ENCODE assay signal across 17 cellular contexts in genomic region chr9:87664153-87665060, GRCh38.
DNase-seq lines count a peak whose midpoint lies in the region; ATAC-seq, FAIRE-seq and TF ChIP-seq lines count a peak whose summit lies in the region.
"Had no signal": no experiment of that assay in that cellular context is flagged by ENCODE, and none has a peak within 500 bp of the region (broad histone marks: within the 10 kb centered on the region; RNA-seq: fewer than 3 reads in every experiment).

No MANE protein-coding gene starts in this region.

- WGBS in H1 (ENCODE audit: extremely low coverage in 1 of 2, insufficient coverage in 1 of 2, insufficient read length in 1 of 2, insufficient replicate concordance in 2 of 2, low coverage in 1 of 2, low lambda C conversion rate in 2 of 2, missing lambda C conversion rate in 1 of 2), 2 experiments, result 92% methylated on average over 19 of the region's 19 CpGs; no CpG with 5 or more reads in 1 of the 2 experiments

- no peaks in the 10 kb centered on the region for H3K9me3 Mint-ChIP-seq in Calu3 (ENCODE audit: low read depth, unreplicated experiment)
- H3K9me3 Mint-ChIP-seq in osteocyte (ENCODE audit: unreplicated experiment), result no peaks in the 10 kb centered on the region
- H3K9me3 Mint-ChIP-seq: CD4-positive, alpha-beta T cell had no signal

- H3K79me2 ChIP-seq in OCI-LY7 (ENCODE audit: insufficient read depth, low read depth, low read length), result no peaks in the 10 kb centered on the region
- no peaks in the 10 kb centered on the region for H3K79me2 ChIP-seq in H1 (ENCODE audit: control insufficient read depth in 1 of 2, insufficient read depth in 2 of 2, low read length in 2 of 2)

- H3K27ac Mint-ChIP-seq in Calu3 (ENCODE audit: unreplicated experiment) (peak overlapping the region; percentile 80), osteocyte (ENCODE audit: unreplicated experiment) (peak overlapping the region; percentile 43)
- H3K27ac Mint-ChIP-seq: B cell; CD4-positive, alpha-beta T cell had no signal

- no peak overlapping the region for H3K4me3 ChIP-seq in OCI-LY7 (ENCODE audit: low read depth, low read length, poor library complexity, severe bottlenecking)
- no peak overlapping the region for H3K4me3 ChIP-seq in H1 (ENCODE audit: extremely low read depth in 1 of 4, insufficient read depth in 2 of 4, low read depth in 3 of 4, low read length in 4 of 4)

- no peaks in the 10 kb centered on the region for H3K9me2 ChIP-seq in OCI-LY7 (ENCODE audit: insufficient read depth, low read length)

- no peak overlapping the region for H3K56ac ChIP-seq in H1 (replicated peaks; ENCODE audit: insufficient read length, low read depth, low read length)

- no peak overlapping the region for H3K23ac ChIP-seq in H1 (ENCODE audit: insufficient read length)

- CTCF ChIA-PET in Calu3 (lab: Charles Lee), result no interaction called here
- CTCF ChIA-PET in OCI-LY7 (lab: Charles Lee; ENCODE audit: unreplicated experiment), result interaction anchor here (0.6 kb wide), 1 partner anchor 405 kb away, joined by 3 read pairs; no protein-coding TSS in a partner anchor
- CTCF ChIA-PET in H1 (lab: Charles Lee; ENCODE audit: partially characterized antibody), result interaction anchor here (0.6 to 2.3 kb wide), 6 partner anchors 20 to 328 kb away, joined by 3 to 17 read pairs (median 4); no protein-coding TSS in a partner anchor

- H3K27me3 Mint-ChIP-seq in Calu3 (ENCODE audit: unreplicated experiment), result no peaks in the 10 kb centered on the region
- H3K27me3 Mint-ChIP-seq in osteocyte (ENCODE audit: unreplicated experiment), result no peaks in the 10 kb centered on the region
- H3K27me3 Mint-ChIP-seq: B cell; CD4-positive, alpha-beta T cell had no signal

- H3K23me2 ChIP-seq in H1 (ENCODE audit: low read depth, low read length), result no peaks in the 10 kb centered on the region

- FAIRE-seq in H1 (lab: Jason Lieb, UNC), result no peak
- FAIRE-seq: A204.1, G401.6, GM12891, H54 had no signal

- intact Hi-C loops in Calu3 (cut with micrococcal nuclease; ENCODE audit: unreplicated experiment) (loop anchor here (5.0 kb wide), 2 partner anchors 67 to 157 kb away; no protein-coding TSS in a partner anchor), OCI-LY7 (cut with micrococcal nuclease; ENCODE audit: unreplicated experiment) (loop anchor here (5.0 kb wide), 1 partner anchor 197 kb away; no protein-coding TSS in a partner anchor)

- TF ChIP-seq CTCF in Calu3 (IDR thresholded peaks at IDR 0.05; ENCODE audit: unreplicated experiment) (no peak), OCI-LY7 (conservative IDR thresholded peaks at IDR 0.05; ENCODE audit: low read length) (no peak), H1 (IDR thresholded peaks at IDR 0.05; ENCODE audit: control extremely low read depth in 1 of 3, insufficient read depth in 1 of 3, low read depth in 1 of 3, low read length in 3 of 3) (no peak), osteocyte (IDR thresholded peaks at IDR 0.05) (no peak)

- no peak overlapping the region for H4K5ac ChIP-seq in H1 (ENCODE audit: insufficient read length, low read depth, low read length)

- H2AFZ ChIP-seq in OCI-LY7 (ENCODE audit: low read length), result 0 out of 2 replicates have a peak overlapping the region, but pooled peaks have one; percentile 14
- H2AFZ ChIP-seq in H1 (ENCODE audit: low read length), result no peak overlapping the region

- no peak overlapping the region for H2BK5ac ChIP-seq in H1 (ENCODE audit: low read depth, low read length)

- H3K27me3 ChIP-seq in H1 (replicated peaks in 1 of 4; ENCODE audit: control insufficient read depth in 3 of 4, extremely low read depth in 1 of 4, insufficient read depth in 3 of 4, low read length in 3 of 4), result no peaks in the 10 kb centered on the region

- BruUV-seq in Calu3 (replicated peaks; lab: Mats Ljungman, UMichigan) (no TSS peak), OCI-LY7 (replicated peaks; lab: Mats Ljungman, UMichigan) (no TSS peak)

- 0 out of 2 replicates have a peak overlapping the region, but pooled peaks have one; percentile 3 for H4K8ac ChIP-seq in H1 (ENCODE audit: extremely low read depth, insufficient read depth, low read length)

- no peak overlapping the region for H2BK12ac ChIP-seq in H1 (ENCODE audit: low read depth, low read length)

- H3K36me3 Mint-ChIP-seq in Calu3 (ENCODE audit: insufficient read depth, unreplicated experiment), result peaks cover 40% of the 10 kb centered on the region
- peaks cover 62% of the 10 kb centered on the region for H3K36me3 Mint-ChIP-seq in osteocyte (ENCODE audit: unreplicated experiment)

- H3K4me2 ChIP-seq in OCI-LY7 (ENCODE audit: low read length), result no peak overlapping the region
- no peak overlapping the region for H3K4me2 ChIP-seq in H1 (ENCODE audit: insufficient read depth in 1 of 2, low read depth in 2 of 2, low read length in 2 of 2)

- H3K4me1 Mint-ChIP-seq in Calu3 (ENCODE audit: low read depth, unreplicated experiment) (peaks cover 22% of the 10 kb centered on the region), osteocyte (ENCODE audit: unreplicated experiment) (peaks cover 33% of the 10 kb centered on the region)
- H3K4me1 Mint-ChIP-seq: B cell had no signal

- no peak for TF ChIP-seq POLR2A in H1 (IDR thresholded peaks at IDR 0.05; ENCODE audit: control extremely low read depth in 1 of 2, low read depth in 2 of 2, low read length in 2 of 2)

- H3K9ac ChIP-seq in H1 (replicated peaks in 1 of 4; ENCODE audit: extremely low read depth in 1 of 4, low read depth in 3 of 4, low read length in 3 of 4), result no peak overlapping the region

- H3K9me3 ChIP-seq in OCI-LY7 (ENCODE audit: low read length) (peaks cover 8% of the 10 kb centered on the region), H1 (ENCODE audit: insufficient read depth in 2 of 2, low read depth in 1 of 2, low read length in 1 of 2) (no peaks in the 10 kb centered on the region; a peak in 1 of 4 replicates)

- H3K18ac ChIP-seq in H1 (ENCODE audit: extremely low read depth, low read length), result no peak overlapping the region

- no peak overlapping the region for H3K14ac ChIP-seq in H1 (ENCODE audit: insufficient read length)

- H3K4me1 ChIP-seq in OCI-LY7 (ENCODE audit: insufficient read depth, low read length, poor library complexity, severe bottlenecking) (peaks cover 7% of the 10 kb centered on the region), H1 (replicated peaks in 1 of 4; ENCODE audit: control insufficient read depth in 3 of 4, insufficient read depth in 4 of 4, low read length in 3 of 4) (peaks cover 0 to 14% (median 2%) of the 10 kb centered on the region in 4 experiments; a peak in 4 of 7 replicates)

- TF ChIP-seq EP300 in H1 (IDR thresholded peaks at IDR 0.05; ENCODE audit: borderline replicate concordance in 1 of 2, low read depth in 2 of 2, low read length in 2 of 2), result no peak

- H2BK20ac ChIP-seq in H1 (ENCODE audit: low read length), result no peak overlapping the region

- ATAC-seq in GM18858 (IDR thresholded peaks at IDR 0.05; ENCODE audit: unreplicated experiment), result no peak

- no peak overlapping the region for H3K27ac ChIP-seq in OCI-LY7 (ENCODE audit: low read depth, low read length, poor library complexity, severe bottlenecking)
- H3K27ac ChIP-seq in H1 (ENCODE audit: low read depth, low read length), result no peak overlapping the region
- H3K27ac ChIP-seq: HL-60 had no signal

- H2BK15ac ChIP-seq in H1 (ENCODE audit: low read length), result no peak overlapping the region

- POLR2A ChIA-PET in OCI-LY7 (lab: Charles Lee), result no interaction called here
- POLR2A ChIA-PET in H1 (lab: Charles Lee; ENCODE audit: partially characterized antibody), result no interaction called here

- H4K91ac ChIP-seq in H1 (replicated peaks; ENCODE audit: insufficient read length, low read length), result no peak overlapping the region

- no peak overlapping the region for H2BK120ac ChIP-seq in H1 (replicated peaks; ENCODE audit: low read depth, low read length)

- H3K4me3 Mint-ChIP-seq in Calu3 (ENCODE audit: low read depth, unreplicated experiment) (no peak overlapping the region), osteocyte (ENCODE audit: unreplicated experiment) (no peak overlapping the region)
- H3K4me3 Mint-ChIP-seq: B cell; CD4-positive, alpha-beta T cell had no signal

- no peaks in the 10 kb centered on the region; the same call in 1 of the 2 replicates for H3K79me1 ChIP-seq in H1 (ENCODE audit: low read depth, low read length)

- H3K4ac ChIP-seq in H1 (replicated peaks; ENCODE audit: insufficient read length, low read depth, low read length), result no peak overlapping the region

- no peak overlapping the region for H2AK5ac ChIP-seq in H1 (ENCODE audit: low read depth, low read length)

- no peaks in the 10 kb centered on the region for H3K36me3 ChIP-seq in OCI-LY7 (ENCODE audit: insufficient read depth, low read length)
- H3K36me3 ChIP-seq in H1 (ENCODE audit: control insufficient read depth in 2 of 4, insufficient read depth in 4 of 4, low read length in 3 of 4), result peaks cover 2 to 51% (median 12%) of the 10 kb centered on the region in 4 experiments; a peak in 5 of 8 replicates

- TF ChIP-seq RAD21 in H1 (IDR thresholded peaks at IDR 0.05 in 1 of 2, conservative IDR thresholded peaks at IDR 0.05 in 1 of 2; ENCODE audit: low read depth in 2 of 2, low read length in 2 of 2), result no peak

- no peak for DNase-seq in Calu3
- DNase-seq in OCI-LY7 (ENCODE audit: low spot score), result no peak
- no peak for DNase-seq in H1 (ENCODE audit: low read depth in 1 of 2, low spot score in 2 of 2)
- no peak for DNase-seq in osteocyte (ENCODE audit: extremely low spot score, unreplicated experiment)
- DNase-seq in activated CD8-positive, alpha-beta memory T cell treated with anti-CD3 and anti-CD28 coated beads, Interleukin-2, amount 50 U/mL, for 4 hours, result no peak
- no peak for DNase-seq in cerebellar cortex (ENCODE audit: low spot score)
- DNase-seq: C1 segment of cervical spinal cord; CD4-positive, alpha-beta T cell; DMS79; EL had no signal

- H4K20me1 ChIP-seq in OCI-LY7 (ENCODE audit: insufficient read depth, low read length) (no peaks in the 10 kb centered on the region), H1 (replicated peaks in 1 of 2; ENCODE audit: control insufficient read depth in 1 of 2, insufficient read depth in 2 of 2, low read length in 2 of 2) (peaks cover 0 to 1% of the 10 kb centered on the region in 2 experiments)

TF ChIP-seq in H1, 55 proteins besides CTCF, POLR2A, EP300 and RAD21 (continues in another document):
- TF ChIP-seq NANOG (IDR thresholded peaks at IDR 0.05; ENCODE audit: insufficient read depth, low read depth, low read length, poor library complexity, severe bottlenecking), result no peak
- no peak for TF ChIP-seq SP1 (IDR thresholded peaks at IDR 0.05; ENCODE audit: low read depth, low read length)
- TF ChIP-seq MAFK (IDR thresholded peaks at IDR 0.05; ENCODE audit: low read depth, low read length), result no peak
- TF ChIP-seq GABPA (IDR thresholded peaks at IDR 0.05; ENCODE audit: borderline replicate concordance, insufficient read depth, low read length), result no peak
- no peak for TF ChIP-seq RXRA (IDR thresholded peaks at IDR 0.05; ENCODE audit: insufficient read depth, low read depth, low read length)
